In the genomic region with DNA sequence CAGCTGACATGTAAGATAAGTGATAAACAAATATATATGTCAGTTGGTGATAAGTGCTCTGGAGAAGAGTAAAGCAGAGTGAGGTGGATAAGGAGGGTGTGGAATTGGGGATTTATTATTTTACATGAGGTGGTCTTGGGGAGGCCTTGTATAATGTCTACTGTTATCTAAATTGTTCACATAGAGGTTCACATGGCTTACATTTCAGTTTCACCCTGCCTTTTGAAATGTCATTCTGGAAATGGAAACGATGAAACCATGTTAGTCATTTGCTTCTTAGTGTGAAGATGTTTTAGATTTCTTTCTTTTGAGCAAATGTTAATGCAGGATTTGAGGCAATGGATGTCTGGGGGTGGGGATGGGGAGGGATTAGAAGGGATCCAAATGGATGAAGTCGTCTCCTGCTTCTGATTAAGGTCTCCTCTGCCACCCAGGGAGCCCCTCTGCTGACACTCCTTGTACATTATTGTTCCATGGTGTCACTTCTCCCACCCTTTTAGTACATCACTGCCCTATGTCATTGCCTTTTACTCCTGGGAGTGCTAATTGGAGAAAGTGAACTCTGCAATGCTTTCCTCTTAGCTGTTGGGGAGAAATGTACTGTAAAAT, we compare ENCODE assay signal across 2 cellular contexts.
TF ChIP-seq lines count a peak whose summit lies in the region.

No MANE protein-coding gene starts in this region.

TF ChIP-seq in HEK293, 187 proteins besides CTCF, POLR2A, EP300 and RAD21:
- TF ChIP-seq ZSCAN16 (tag by site-specific recombination; IDR thresholded peaks at IDR 0.05) (no peak), GLIS1 (tag by site-specific recombination; IDR thresholded peaks at IDR 0.05) (peak; percentile 52), FEZF1 (tag by site-specific recombination; IDR thresholded peaks at IDR 0.05) (peak; percentile 43; the same call in 1 of the 2 replicates)
TF ChIP-seq in HEK293: peak in this region for 2.

TF ChIP-seq in HepG2, 621 proteins besides CTCF, POLR2A, EP300 and RAD21:
- TF ChIP-seq RXRA (CRISPR knock-in tag; IDR thresholded peaks at IDR 0.05) (no peak), PCBP1 (IDR thresholded peaks at IDR 0.05; ENCODE audit: borderline replicate concordance, low read depth, low read length) (no peak), TRIM24 (CRISPR knock-in tag; IDR thresholded peaks at IDR 0.05) (no peak), ZNF432 (CRISPR knock-in tag; IDR thresholded peaks at IDR 0.05; ENCODE audit: borderline replicate concordance) (no peak), ATAD3A (CRISPR knock-in tag; IDR thresholded peaks at IDR 0.05) (no peak), ZNF546 (CRISPR knock-in tag; conservative IDR thresholded peaks at IDR 0.05) (no peak), HDAC1 (CRISPR knock-in tag; IDR thresholded peaks at IDR 0.05) (no peak), ZNF10 (CRISPR knock-in tag; IDR thresholded peaks at IDR 0.05; ENCODE audit: borderline replicate concordance, low read depth) (no peak), ZNF367 (CRISPR knock-in tag; IDR thresholded peaks at IDR 0.05; ENCODE audit: borderline replicate concordance) (no peak), RARG (CRISPR knock-in tag; IDR thresholded peaks at IDR 0.05; ENCODE audit: low read depth) (no peak), ZNF841 (CRISPR knock-in tag; IDR thresholded peaks at IDR 0.05; ENCODE audit: borderline replicate concordance) (no peak), ZZZ3 (CRISPR knock-in tag; IDR thresholded peaks at IDR 0.05; ENCODE audit: borderline replicate concordance) (no peak), NCOA5 (CRISPR knock-in tag; IDR thresholded peaks at IDR 0.05) (no peak)
- TF ChIP-seq, protein P1, sequence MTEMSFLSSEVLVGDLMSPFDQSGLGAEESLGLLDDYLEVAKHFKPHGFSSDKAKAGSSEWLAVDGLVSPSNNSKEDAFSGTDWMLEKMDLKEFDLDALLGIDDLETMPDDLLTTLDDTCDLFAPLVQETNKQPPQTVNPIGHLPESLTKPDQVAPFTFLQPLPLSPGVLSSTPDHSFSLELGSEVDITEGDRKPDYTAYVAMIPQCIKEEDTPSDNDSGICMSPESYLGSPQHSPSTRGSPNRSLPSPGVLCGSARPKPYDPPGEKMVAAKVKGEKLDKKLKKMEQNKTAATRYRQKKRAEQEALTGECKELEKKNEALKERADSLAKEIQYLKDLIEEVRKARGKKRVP (CRISPR knock-in tag; IDR thresholded peaks at IDR 0.05): no peak
- TF ChIP-seq, protein P2, sequence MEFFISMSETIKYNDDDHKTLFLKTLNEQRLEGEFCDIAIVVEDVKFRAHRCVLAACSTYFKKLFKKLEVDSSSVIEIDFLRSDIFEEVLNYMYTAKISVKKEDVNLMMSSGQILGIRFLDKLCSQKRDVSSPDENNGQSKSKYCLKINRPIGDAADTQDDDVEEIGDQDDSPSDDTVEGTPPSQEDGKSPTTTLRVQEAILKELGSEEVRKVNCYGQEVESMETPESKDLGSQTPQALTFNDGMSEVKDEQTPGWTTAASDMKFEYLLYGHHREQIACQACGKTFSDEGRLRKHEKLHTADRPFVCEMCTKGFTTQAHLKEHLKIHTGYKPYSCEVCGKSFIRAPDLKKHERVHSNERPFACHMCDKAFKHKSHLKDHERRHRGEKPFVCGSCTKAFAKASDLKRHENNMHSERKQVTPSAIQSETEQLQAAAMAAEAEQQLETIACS (CRISPR knock-in tag; IDR thresholded peaks at IDR 0.05): no peak
- TF ChIP-seq, protein P3, sequence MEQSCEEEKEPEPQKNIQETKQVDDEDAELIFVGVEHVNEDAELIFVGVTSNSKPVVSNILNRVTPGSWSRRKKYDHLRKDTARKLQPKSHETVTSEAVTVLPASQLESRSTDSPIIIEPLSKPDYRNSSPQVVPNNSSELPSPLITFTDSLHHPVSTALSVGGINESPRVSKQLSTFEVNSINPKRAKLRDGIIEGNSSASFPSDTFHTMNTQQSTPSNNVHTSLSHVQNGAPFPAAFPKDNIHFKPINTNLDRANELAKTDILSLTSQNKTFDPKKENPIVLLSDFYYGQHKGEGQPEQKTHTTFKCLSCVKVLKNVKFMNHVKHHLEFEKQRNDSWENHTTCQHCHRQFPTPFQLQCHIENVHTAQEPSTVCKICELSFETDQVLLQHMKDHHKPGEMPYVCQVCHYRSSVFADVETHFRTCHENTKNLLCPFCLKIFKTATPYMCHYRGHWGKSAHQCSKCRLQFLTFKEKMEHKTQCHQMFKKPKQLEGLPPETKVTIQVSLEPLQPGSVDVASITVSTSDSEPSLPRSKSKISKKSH (CRISPR knock-in tag; IDR thresholded peaks at IDR 0.05; ENCODE audit: borderline replicate concordance): no peak
- TF ChIP-seq, protein P4, sequence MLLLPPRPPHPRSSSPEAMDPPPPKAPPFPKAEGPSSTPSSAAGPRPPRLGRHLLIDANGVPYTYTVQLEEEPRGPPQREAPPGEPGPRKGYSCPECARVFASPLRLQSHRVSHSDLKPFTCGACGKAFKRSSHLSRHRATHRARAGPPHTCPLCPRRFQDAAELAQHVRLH (CRISPR knock-in tag; IDR thresholded peaks at IDR 0.05; ENCODE audit: borderline replicate concordance, low read depth): no peak
- TF ChIP-seq, protein P5, sequence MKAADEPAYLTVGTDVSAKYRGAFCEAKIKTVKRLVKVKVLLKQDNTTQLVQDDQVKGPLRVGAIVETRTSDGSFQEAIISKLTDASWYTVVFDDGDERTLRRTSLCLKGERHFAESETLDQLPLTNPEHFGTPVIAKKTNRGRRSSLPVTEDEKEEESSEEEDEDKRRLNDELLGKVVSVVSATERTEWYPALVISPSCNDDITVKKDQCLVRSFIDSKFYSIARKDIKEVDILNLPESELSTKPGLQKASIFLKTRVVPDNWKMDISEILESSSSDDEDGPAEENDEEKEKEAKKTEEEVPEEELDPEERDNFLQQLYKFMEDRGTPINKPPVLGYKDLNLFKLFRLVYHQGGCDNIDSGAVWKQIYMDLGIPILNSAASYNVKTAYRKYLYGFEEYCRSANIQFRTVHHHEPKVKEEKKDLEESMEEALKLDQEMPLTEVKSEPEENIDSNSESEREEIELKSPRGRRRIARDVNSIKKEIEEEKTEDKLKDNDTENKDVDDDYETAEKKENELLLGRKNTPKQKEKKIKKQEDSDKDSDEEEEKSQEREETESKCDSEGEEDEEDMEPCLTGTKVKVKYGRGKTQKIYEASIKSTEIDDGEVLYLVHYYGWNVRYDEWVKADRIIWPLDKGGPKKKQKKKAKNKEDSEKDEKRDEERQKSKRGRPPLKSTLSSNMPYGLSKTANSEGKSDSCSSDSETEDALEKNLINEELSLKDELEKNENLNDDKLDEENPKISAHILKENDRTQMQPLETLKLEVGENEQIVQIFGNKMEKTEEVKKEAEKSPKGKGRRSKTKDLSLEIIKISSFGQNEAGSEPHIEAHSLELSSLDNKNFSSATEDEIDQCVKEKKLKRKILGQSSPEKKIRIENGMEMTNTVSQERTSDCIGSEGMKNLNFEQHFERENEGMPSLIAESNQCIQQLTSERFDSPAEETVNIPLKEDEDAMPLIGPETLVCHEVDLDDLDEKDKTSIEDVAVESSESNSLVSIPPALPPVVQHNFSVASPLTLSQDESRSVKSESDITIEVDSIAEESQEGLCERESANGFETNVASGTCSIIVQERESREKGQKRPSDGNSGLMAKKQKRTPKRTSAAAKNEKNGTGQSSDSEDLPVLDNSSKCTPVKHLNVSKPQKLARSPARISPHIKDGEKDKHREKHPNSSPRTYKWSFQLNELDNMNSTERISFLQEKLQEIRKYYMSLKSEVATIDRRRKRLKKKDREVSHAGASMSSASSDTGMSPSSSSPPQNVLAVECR (CRISPR knock-in tag; IDR thresholded peaks at IDR 0.05; ENCODE audit: borderline replicate concordance): no peak
